20 cellular contexts compared by ENCODE assay signal in the genomic region with DNA sequence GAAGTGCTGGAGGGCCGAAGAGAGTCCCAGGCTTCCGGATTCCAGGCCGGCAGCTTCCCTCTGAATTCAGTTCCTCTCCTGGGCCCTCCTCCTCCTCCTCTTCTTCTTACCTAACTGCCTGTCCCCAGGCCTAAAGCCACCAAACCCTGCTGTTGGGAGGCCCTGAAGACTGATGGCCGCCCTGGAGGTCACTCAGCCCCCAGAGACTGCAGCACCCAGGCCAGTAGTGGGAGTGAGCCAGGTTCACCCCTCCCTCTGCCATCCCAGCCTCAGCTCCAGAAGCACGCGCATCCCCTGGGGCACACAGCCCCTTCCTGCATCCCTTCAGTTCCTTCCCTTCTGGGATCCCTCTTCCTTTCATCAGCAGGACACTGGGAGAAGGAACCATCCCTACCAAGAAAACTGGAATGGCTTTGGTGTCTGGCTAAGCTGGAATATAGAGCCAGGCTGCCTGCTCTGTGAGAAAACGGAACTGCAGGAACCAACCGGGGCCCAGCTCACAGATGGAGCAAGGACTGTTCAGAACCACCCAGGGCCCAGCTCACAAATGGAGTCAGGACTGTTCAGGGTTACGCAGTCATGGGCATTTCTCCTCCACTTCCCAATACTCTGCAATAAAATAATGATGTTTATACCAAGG.
"Had no signal": no experiment of that assay in that cellular context is flagged by ENCODE, and none has a peak within 500 bp of the region (broad histone marks: within the 10 kb centered on the region; RNA-seq: fewer than 3 reads in every experiment).

No MANE protein-coding gene starts in this region.

- H3K4me3 Mint-ChIP-seq: activated B cell treated with CpG ODN at 0.5 μM for 24 hours; activated CD4-positive, alpha-beta T cell treated with anti-CD3 and anti-CD28 coated beads for 36 hours; activated naive CD4-positive, alpha-beta T cell treated with anti-CD3 and anti-CD28 coated beads, Interleukin-2, amount 10 ng/mL, durations not matched to agents 7 days and 5 days; mesothelial cell of epicardium; naive thymus-derived CD8-positive, alpha-beta T cell; neural progenitor cell; stimulated activated effector memory CD8-positive, alpha-beta T cell treated with anti-CD3 and anti-CD28 coated beads, Interleukin-12 subunit alpha, Interleukin-12 subunit beta, amount 100 ng/mL, for 72 hours; stimulated activated naive CD8-positive, alpha-beta T cell treated with anti-CD3 and anti-CD28 coated beads, Interleukin-15, amount 100 ng/mL, for 72 hours; T-helper 1 cell treated with Interleukin-12 subunit alpha and Interleukin-12 subunit beta and Interleukin-4 antibody, amounts not matched to agents 30 μg/mL and 1 μg/mL, for 36 hours had no signal

- DNase-seq: activated B cell treated with CpG ODN at 0.5 μM for 24 hours; activated CD4-positive, alpha-beta T cell treated with anti-CD3 and anti-CD28 coated beads for 36 hours; activated CD4-positive, alpha-beta T cell treated with anti-CD3 and anti-CD28 coated beads, Interleukin-2, amount 50 U/mL, for 4 hours; activated naive CD4-positive, alpha-beta T cell treated with anti-CD3 and anti-CD28 coated beads, Interleukin-2, amount 10 ng/mL, durations not matched to agents 7 days and 5 days; activated T-cell treated with anti-CD3 and anti-CD28 coated beads, Interleukin-2, amount 50 U/mL, for 1 hour; cerebellar nuclear complex; cortex of kidney; erythroblast; foreskin keratinocyte; naive thymus-derived CD8-positive, alpha-beta T cell; stimulated activated CD4-positive, alpha-beta T cell treated with anti-CD3 and anti-CD28 coated beads, Interleukin-12 subunit alpha, Interleukin-12 subunit beta, amount 100 ng/mL, for 4 hours; stimulated activated naive CD8-positive, alpha-beta T cell treated with anti-CD3 and anti-CD28 coated beads, Interleukin-15, amount 100 ng/mL, for 72 hours; T1000; transverse colon had no signal

- H3K4me1 Mint-ChIP-seq: activated CD4-positive, alpha-beta T cell treated with anti-CD3 and anti-CD28 coated beads for 36 hours; activated naive CD4-positive, alpha-beta T cell treated with anti-CD3 and anti-CD28 coated beads, Interleukin-2, amount 10 ng/mL, durations not matched to agents 7 days and 5 days; neural progenitor cell; stimulated activated naive CD8-positive, alpha-beta T cell treated with anti-CD3 and anti-CD28 coated beads, Interleukin-15, amount 100 ng/mL, for 72 hours had no signal

- ATAC-seq: activated CD4-positive, alpha-beta T cell treated with anti-CD3 and anti-CD28 coated beads for 36 hours; foreskin keratinocyte; left lung; naive thymus-derived CD8-positive, alpha-beta T cell; stimulated activated effector memory CD8-positive, alpha-beta T cell treated with anti-CD3 and anti-CD28 coated beads, Interleukin-12 subunit alpha, Interleukin-12 subunit beta, amount 100 ng/mL, for 72 hours; stimulated activated naive CD8-positive, alpha-beta T cell treated with anti-CD3 and anti-CD28 coated beads, Interleukin-15, amount 100 ng/mL, for 72 hours had no signal

- H3K36me3 Mint-ChIP-seq: activated naive CD4-positive, alpha-beta T cell treated with anti-CD3 and anti-CD28 coated beads, Interleukin-2, amount 10 ng/mL, durations not matched to agents 7 days and 5 days; mesothelial cell of epicardium; naive thymus-derived CD8-positive, alpha-beta T cell; neural progenitor cell; stimulated activated effector memory CD8-positive, alpha-beta T cell treated with anti-CD3 and anti-CD28 coated beads, Interleukin-12 subunit alpha, Interleukin-12 subunit beta, amount 100 ng/mL, for 72 hours had no signal

- H3K27ac Mint-ChIP-seq: activated B cell treated with CpG ODN at 0.5 μM for 24 hours; activated CD4-positive, alpha-beta T cell treated with anti-CD3 and anti-CD28 coated beads for 36 hours; activated naive CD4-positive, alpha-beta T cell treated with anti-CD3 and anti-CD28 coated beads, Interleukin-2, amount 10 ng/mL, durations not matched to agents 7 days and 5 days; activated T-helper 2 cell treated with anti-CD3 and anti-CD28 coated beads, Interferon-gamma antibody, Interleukin-2, Interleukin-4, amounts not matched to agents 10 μg/mL and 5 μg/mL and 100 μg/mL, durations not matched to agents 14 hours and 24 hours and 36 hours; mesothelial cell of epicardium; naive thymus-derived CD8-positive, alpha-beta T cell; neural progenitor cell; stimulated activated effector memory CD8-positive, alpha-beta T cell treated with anti-CD3 and anti-CD28 coated beads, Interleukin-12 subunit alpha, Interleukin-12 subunit beta, amount 100 ng/mL, for 72 hours; stimulated activated naive CD8-positive, alpha-beta T cell treated with anti-CD3 and anti-CD28 coated beads, Interleukin-15, amount 100 ng/mL, for 72 hours; T-helper 1 cell treated with Interleukin-12 subunit alpha and Interleukin-12 subunit beta and Interleukin-4 antibody, amounts not matched to agents 30 μg/mL and 1 μg/mL, for 36 hours had no signal

- H3K9me3 Mint-ChIP-seq: activated B cell treated with CpG ODN at 0.5 μM for 24 hours; activated naive CD4-positive, alpha-beta T cell treated with anti-CD3 and anti-CD28 coated beads, Interleukin-2, amount 10 ng/mL, durations not matched to agents 7 days and 5 days; activated T-helper 2 cell treated with anti-CD3 and anti-CD28 coated beads, Interferon-gamma antibody, Interleukin-2, Interleukin-4, amounts not matched to agents 10 μg/mL and 5 μg/mL and 100 μg/mL, durations not matched to agents 14 hours and 24 hours and 36 hours; mesothelial cell of epicardium; naive thymus-derived CD8-positive, alpha-beta T cell; stimulated activated effector memory CD8-positive, alpha-beta T cell treated with anti-CD3 and anti-CD28 coated beads, Interleukin-12 subunit alpha, Interleukin-12 subunit beta, amount 100 ng/mL, for 72 hours; stimulated activated naive CD8-positive, alpha-beta T cell treated with anti-CD3 and anti-CD28 coated beads, Interleukin-15, amount 100 ng/mL, for 72 hours; T-helper 1 cell treated with Interleukin-12 subunit alpha and Interleukin-12 subunit beta and Interleukin-4 antibody, amounts not matched to agents 30 μg/mL and 1 μg/mL, for 36 hours had no signal
